Comparison of ENCODE assay signal across 1 cellular context in the genomic region with DNA sequence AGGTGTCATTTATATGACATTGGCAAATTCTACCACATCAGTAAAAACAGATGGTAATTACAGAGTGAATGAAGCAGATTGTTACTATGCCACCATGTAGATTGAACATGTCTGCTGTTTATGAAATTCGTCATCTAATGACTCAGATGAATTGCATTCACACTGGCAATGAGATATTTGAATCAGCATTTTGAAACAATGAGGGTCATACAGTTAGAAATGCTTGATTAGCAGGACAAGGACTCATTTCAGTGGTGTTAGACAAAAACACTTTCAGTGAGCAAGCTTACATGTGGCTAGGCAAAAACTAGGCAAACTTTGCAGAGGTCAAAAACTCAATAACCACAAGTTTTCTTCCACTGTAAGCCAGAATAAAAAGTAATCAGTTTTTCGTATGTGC.
TF ChIP-seq lines count a peak whose summit lies in the region.

No MANE protein-coding gene starts in this region.

TF ChIP-seq in IMR-90, 13 proteins besides CTCF, POLR2A, EP300 and RAD21:
- TF ChIP-seq MAFK (IDR thresholded peaks at IDR 0.05; ENCODE audit: low read depth, low read length) (peak; percentile 71), CEBPB (IDR thresholded peaks at IDR 0.05; ENCODE audit: low read depth, low read length) (peak; percentile 29; the same call in 1 of the 2 replicates), NFE2L2 (IDR thresholded peaks at IDR 0.05; ENCODE audit: low read depth, low read length) (no peak)
TF ChIP-seq in IMR-90: peak in this region for 2.
